9 cellular contexts compared by ENCODE assay signal in the genomic region with DNA sequence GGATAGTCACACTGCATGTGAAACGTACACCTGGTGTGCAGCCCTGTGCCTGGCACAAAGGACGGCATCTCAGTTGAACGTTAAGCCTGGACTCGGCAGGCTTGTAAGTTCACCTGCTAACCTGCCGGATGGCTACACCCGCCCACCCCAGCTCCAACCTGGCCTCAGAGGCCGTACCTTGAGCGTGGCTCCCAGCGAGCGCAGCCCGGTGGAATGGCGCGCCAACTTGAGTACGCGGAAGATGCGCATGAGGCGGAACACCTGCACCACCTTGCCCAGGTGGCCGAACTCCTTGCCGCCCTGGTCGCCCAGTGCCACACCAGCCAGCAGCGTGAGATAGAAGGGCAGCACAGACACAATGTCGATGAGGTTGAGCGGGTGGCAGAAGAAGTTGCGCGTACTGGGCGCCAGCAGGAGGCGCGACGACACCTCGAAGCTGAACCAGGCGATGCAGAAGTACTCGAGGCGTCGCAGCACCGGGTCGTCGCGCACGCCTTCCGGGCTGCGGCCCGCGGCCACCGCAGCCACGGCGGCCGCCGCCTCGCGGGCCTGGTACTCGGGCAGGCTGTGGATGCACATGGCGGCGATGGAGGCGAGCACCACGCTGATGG. TPM values are rescaled to one million over a fixed set of nuclear protein-coding genes. Genes with fewer than 3 reads are reported as not detected.
A peak's percentile ranks its signal among the peaks of the same experiment; 100 is the strongest.
DNase-seq lines count a peak whose midpoint lies in the region; ATAC-seq, FAIRE-seq and TF ChIP-seq lines count a peak whose summit lies in the region.
"Had no signal": no experiment of that assay in that cellular context is flagged by ENCODE, and none has a peak within 500 bp of the region (broad histone marks: within the 10 kb centered on the region; RNA-seq: fewer than 3 reads in every experiment).

No MANE protein-coding gene starts in this region.

- in situ Hi-C loops in GM12878 (cut with MboI), result no loop called here

- no peaks in the 10 kb centered on the region; the same call in 2 of the 3 replicates for H3K9me3 ChIP-seq in GM12878 (replicated peaks; ENCODE audit: control insufficient read depth, insufficient read depth, low read length)
- no peaks in the 10 kb centered on the region for H3K9me3 ChIP-seq in upper lobe of left lung

- no peaks in the 10 kb centered on the region for H3K4me1 ChIP-seq in GM12878 (ENCODE audit: control insufficient read depth, insufficient read depth, low read length)
- H3K4me1 ChIP-seq in upper lobe of left lung, result peaks cover 11 to 29% (median 16%) of the 10 kb centered on the region in 4 donors

- ATAC-seq in GM12878 (peak; percentile 32; the same call in 1 of the 3 replicates), upper lobe of left lung (ENCODE audit: low FRiP score in 2 of 2) (peak in 1 of 2 donors; percentile 44), HG02973 (IDR thresholded peaks at IDR 0.05; ENCODE audit: unreplicated experiment) (no peak), GM18907 (IDR thresholded peaks at IDR 0.05; ENCODE audit: unreplicated experiment) (no peak)

- CTCF ChIA-PET in GM12878 (lab: Yijun Ruan, JAX), result interaction anchor here (0.5 to 6.3 kb wide), 18 partner anchors 8 to 414 kb away, joined by 3 to 162 read pairs (median 18); a partner anchor contains a TSS

- TF ChIP-seq CTCF in GM12878 (IDR thresholded peaks at IDR 0.05 in 2 of 3, conservative IDR thresholded peaks at IDR 0.05 in 1 of 3; ENCODE audit: control insufficient read depth in 2 of 3, extremely low read depth in 1 of 3, insufficient read depth in 1 of 3, low read depth in 3 of 3, low read length in 3 of 3) (peak; percentile 21 to 43 (median 37); a peak in 5 of 6 replicates), upper lobe of left lung (IDR thresholded peaks at IDR 0.05) (peak in 5 of 6 experiments; percentile 20 to 72 (median 46))

- H3K27me3 ChIP-seq in GM12878 (replicated peaks in 1 of 2; ENCODE audit: control insufficient read depth in 2 of 2, insufficient read depth in 2 of 2, low read length in 1 of 2) (peaks cover 2 to 9% of the 10 kb centered on the region in 2 experiments; a peak in 3 of 4 replicates), upper lobe of left lung (peaks cover 0 to 17% (median 8%) of the 10 kb centered on the region in 4 donors)

- DNase-seq in activated T-cell treated with anti-CD3 and anti-CD28 coated beads for 24 hours (ENCODE audit: low read depth), result peak; percentile 24
- no peak for DNase-seq in activated T-cell treated with anti-CD3 and anti-CD28 coated beads for 4 hours
- DNase-seq in GM12878 (ENCODE audit: low read depth, low spot score), result no peak
- DNase-seq in medulla oblongata (ENCODE audit: extremely low spot score), result peak; percentile 7
- peak; percentile 41 to 89 for DNase-seq in upper lobe of left lung
- DNase-seq in NCI-H1105 (lab: John Stamatoyannopoulos, UW), result no peak

- H3K9ac ChIP-seq in GM12878 (ENCODE audit: control insufficient read depth, insufficient read depth, low read length), result no peak overlapping the region

- RAD21 ChIA-PET in GM12878 (lab: Charles Lee; ENCODE audit: unreplicated experiment), result interaction anchor here (1.4 to 7.0 kb wide), 3 partner anchors 48 to 138 kb away, joined by 4 to 85 read pairs (median 47); a partner anchor contains a TSS

- H3K27ac ChIP-seq in GM12878 (ENCODE audit: control insufficient read depth, insufficient read depth), result no peak overlapping the region
- H3K27ac ChIP-seq in upper lobe of left lung, result no peak overlapping the region
- H3K27ac ChIP-seq: C4-2B had no signal

- 0 out of 2 replicates have a peak overlapping the region, but pooled peaks have one; percentile 28 for H3K4me2 ChIP-seq in GM12878 (ENCODE audit: control insufficient read depth, insufficient read depth)

- TF ChIP-seq POLR2A in GM12878 (IDR thresholded peaks at IDR 0.05; ENCODE audit: low read depth, low read length) (no peak), upper lobe of left lung (IDR thresholded peaks at IDR 0.05) (no peak)

- no peak for FAIRE-seq in GM12878 (lab: Jason Lieb, UNC)

- POLR2A ChIA-PET in GM12878 (lab: Charles Lee), result interaction anchor here (0.5 kb wide), 1 partner anchor 69 kb away, joined by 3 read pairs; no protein-coding TSS in a partner anchor

- TF ChIP-seq EP300 in GM12878 (IDR thresholded peaks at IDR 0.05; ENCODE audit: borderline replicate concordance in 1 of 2, control insufficient read depth in 1 of 2, low read depth in 2 of 2, low read length in 2 of 2), result no peak
- TF ChIP-seq EP300 in upper lobe of left lung (IDR thresholded peaks at IDR 0.05), result no peak

- 66% methylated on average over 29 of the region's 55 CpGs for WGBS in GM12878 (ENCODE audit: insufficient coverage, insufficient replicate concordance, low lambda C conversion rate, missing lambda C conversion rate)
- WGBS in upper lobe of left lung, 2 donors, result 36 to 66% methylated on average over 17 to 52 of the region's 55 CpGs

- SMC1A ChIA-PET in GM12878 (lab: Charles Lee; ENCODE audit: uncharacterized antibody, unreplicated experiment), result interaction anchor here (0.9 to 8.3 kb wide), 8 partner anchors 14 to 297 kb away, joined by 3 to 108 read pairs (median 12); a partner anchor contains a TSS

- no peaks in the 10 kb centered on the region; the same call in 1 of the 2 replicates for H4K20me1 ChIP-seq in GM12878 (ENCODE audit: control insufficient read depth, insufficient read depth)

- no peak overlapping the region for H2AFZ ChIP-seq in GM12878 (ENCODE audit: control insufficient read depth, low read depth, low read length)

- no peaks in the 10 kb centered on the region for H3K79me2 ChIP-seq in GM12878 (ENCODE audit: control insufficient read depth, insufficient read depth, low read length)

- H3K36me3 ChIP-seq in GM12878 (ENCODE audit: control insufficient read depth in 2 of 2, insufficient read depth in 2 of 2, low read length in 1 of 2) (no peaks in the 10 kb centered on the region), upper lobe of left lung (no peaks in the 10 kb centered on the region)

- 0 out of 2 replicates have a peak, but pooled peaks have one; percentile 12 for TF ChIP-seq RAD21 in GM12878 (IDR thresholded peaks at IDR 0.05; ENCODE audit: insufficient read depth, low read depth, low read length)

- intact Hi-C loops in GM12878 (cut with micrococcal nuclease; ENCODE audit: unreplicated experiment), result loop anchor here (5.0 kb wide), 3 partner anchors 85 to 195 kb away; a partner anchor contains a TSS

- no peak overlapping the region; the same call in 1 of the 2 replicates for H3K4me3 ChIP-seq in GM12878
- peak overlapping the region in 3 of 4 donors; percentile 11 to 37 (median 33) for H3K4me3 ChIP-seq in upper lobe of left lung

- BruUV-seq in GM12878 (replicated peaks; lab: Mats Ljungman, UMichigan), result no TSS peak

RNA-seq across cellular contexts. Expression of a gene that starts 3.3 kb away (rescaled TPM):
- not detected in 2 replicates for total RNA-seq in GM12878 (2013; cell fraction: nucleolus; rRNA removed)
- total RNA-seq in GM12878 (2014; rRNA removed), result not detected in 2 replicates
- not detected in 2 replicates for total RNA-seq in GM12878 (2014; rRNA removed; fragmentation: Illumina TruSeq; extraction: Trizol)
- not detected in 2 replicates for total RNA-seq in GM12878 (2021)
- not detected for polyA plus RNA-seq in GM12878 (2011; ENCODE audit: low read depth)
- polyA plus RNA-seq in GM12878 (2011; rRNA removed), result not detected in 2 replicates
- polyA plus RNA-seq in GM12878 (2011; cell fraction: cytosol; rRNA removed), result not detected in 2 replicates
- not detected in 2 replicates for polyA plus RNA-seq in GM12878 (2011; cell fraction: nucleus; rRNA removed)
- 0.03 and 0.09 TPM in 2 replicates for polyA plus RNA-seq in GM12878 (2012)
- polyA plus RNA-seq in GM12878 (2014; fragmentation: Illumina TruSeq; extraction: Trizol), result not detected in 2 replicates
- not detected for polyA plus RNA-seq in GM12878 (2014; fragmentation: Nextera tagmentation; extraction: Ambion mirVana)
- not detected in 2 replicates for polyA plus RNA-seq in GM12878 (2014; rRNA removed)
- polyA plus RNA-seq in GM12878 (2016; fragmentation: Nextera tagmentation; extraction: Ambion mirVana), result not detected
- not detected in 2 replicates for polyA minus RNA-seq in GM12878 (2011; rRNA and poly(A)+ RNA removed)
- polyA minus RNA-seq in GM12878 (2011; cell fraction: cytosol; rRNA and poly(A)+ RNA removed), result not detected in 2 replicates
- polyA minus RNA-seq in GM12878 (2011; cell fraction: nucleus; rRNA and poly(A)+ RNA removed), result not detected in 2 replicates
- total RNA-seq in upper lobe of left lung, result 1 to 10 TPM in 5 of 6 donors, under 1 TPM in 1; 0.69 to 4.7 (median 2.6) TPM

RNA-seq across cellular contexts. Expression of a gene that starts 17.4 kb away (rescaled TPM):
- not detected in 2 replicates for total RNA-seq in GM12878 (2013; cell fraction: nucleolus; rRNA removed)
- not detected in 2 replicates for total RNA-seq in GM12878 (2014; rRNA removed)
- total RNA-seq in GM12878 (2014; rRNA removed; fragmentation: Illumina TruSeq; extraction: Trizol), result not detected in 2 replicates
- total RNA-seq in GM12878 (2021), result not detected in 2 replicates
- polyA plus RNA-seq in GM12878 (2011; ENCODE audit: low read depth), result not detected
- polyA plus RNA-seq in GM12878 (2011; rRNA removed), result 0.26 TPM in 1 of 2 replicates, not detected in the other
- polyA plus RNA-seq in GM12878 (2011; cell fraction: cytosol; rRNA removed), result 0.13 and 0.31 TPM in 2 replicates
- polyA plus RNA-seq in GM12878 (2011; cell fraction: nucleus; rRNA removed), result 0.37 and 0.57 TPM in 2 replicates
- polyA plus RNA-seq in GM12878 (2012), result 0.15 and 0.16 TPM in 2 replicates
- polyA plus RNA-seq in GM12878 (2014; fragmentation: Illumina TruSeq; extraction: Trizol), result not detected in 2 replicates
- polyA plus RNA-seq in GM12878 (2014; fragmentation: Nextera tagmentation; extraction: Ambion mirVana), result not detected
- polyA plus RNA-seq in GM12878 (2014; rRNA removed), result not detected in 2 replicates
- polyA plus RNA-seq in GM12878 (2016; fragmentation: Nextera tagmentation; extraction: Ambion mirVana), result under 1 TPM; 0.20 to 0.21 TPM
- not detected in 2 replicates for polyA minus RNA-seq in GM12878 (2011; rRNA and poly(A)+ RNA removed)
- polyA minus RNA-seq in GM12878 (2011; cell fraction: cytosol; rRNA and poly(A)+ RNA removed), result not detected in 2 replicates
- polyA minus RNA-seq in GM12878 (2011; cell fraction: nucleus; rRNA and poly(A)+ RNA removed), result not detected in 2 replicates
- total RNA-seq in upper lobe of left lung, result 1 to 10 TPM in 1 of 6 donors, under 1 TPM in 1, not detected in 4; 0.57 to 2.0 TPM

RNA-seq across cellular contexts. Expression of a gene that starts 26.7 kb away (rescaled TPM):
- total RNA-seq in GM12878 (2013; cell fraction: nucleolus; rRNA removed), result not detected in 2 replicates
- total RNA-seq in GM12878 (2014; rRNA removed) (not detected in 2 replicates), GM12878 (2014; rRNA removed; fragmentation: Illumina TruSeq; extraction: Trizol) (not detected in 2 replicates), GM12878 (2021) (not detected in 2 replicates), upper lobe of left lung (1 to 10 TPM in 4 of 6 donors, under 1 TPM in 1, not detected in 1; 0.67 to 7.1 (median 5.0) TPM)
- polyA plus RNA-seq in GM12878 (2011; ENCODE audit: low read depth), result not detected
- polyA plus RNA-seq in GM12878 (2011; rRNA removed) (not detected in 2 replicates), GM12878 (2014; fragmentation: Illumina TruSeq; extraction: Trizol) (not detected in 2 replicates), GM12878 (2014; fragmentation: Nextera tagmentation; extraction: Ambion mirVana) (not detected), GM12878 (2014; rRNA removed) (not detected in 2 replicates), GM12878 (2016; fragmentation: Nextera tagmentation; extraction: Ambion mirVana) (not detected)
- not detected in 2 replicates for polyA plus RNA-seq in GM12878 (2011; cell fraction: cytosol; rRNA removed)
- not detected in 2 replicates for polyA plus RNA-seq in GM12878 (2011; cell fraction: nucleus; rRNA removed)
- not detected in 2 replicates for polyA plus RNA-seq in GM12878 (2012)
- polyA minus RNA-seq in GM12878 (2011; rRNA and poly(A)+ RNA removed), result not detected in 2 replicates
- polyA minus RNA-seq in GM12878 (2011; cell fraction: cytosol; rRNA and poly(A)+ RNA removed), result not detected in 2 replicates
- polyA minus RNA-seq in GM12878 (2011; cell fraction: nucleus; rRNA and poly(A)+ RNA removed), result not detected in 2 replicates

Comparison
In these comparisons a context has a peak if more than half of its experiments do, and no peak if none do; other contexts are left out.
1. DNase-seq: peak in activated T-cell treated with anti-CD3 and anti-CD28 coated beads for 24 hours (single experiment), medulla oblongata (single experiment) and upper lobe of left lung (2 of 2); none in activated T-cell treated with anti-CD3 and anti-CD28 coated beads for 4 hours (single experiment), GM12878 (single experiment) and NCI-H1105 (single experiment).